In the genomic region with DNA sequence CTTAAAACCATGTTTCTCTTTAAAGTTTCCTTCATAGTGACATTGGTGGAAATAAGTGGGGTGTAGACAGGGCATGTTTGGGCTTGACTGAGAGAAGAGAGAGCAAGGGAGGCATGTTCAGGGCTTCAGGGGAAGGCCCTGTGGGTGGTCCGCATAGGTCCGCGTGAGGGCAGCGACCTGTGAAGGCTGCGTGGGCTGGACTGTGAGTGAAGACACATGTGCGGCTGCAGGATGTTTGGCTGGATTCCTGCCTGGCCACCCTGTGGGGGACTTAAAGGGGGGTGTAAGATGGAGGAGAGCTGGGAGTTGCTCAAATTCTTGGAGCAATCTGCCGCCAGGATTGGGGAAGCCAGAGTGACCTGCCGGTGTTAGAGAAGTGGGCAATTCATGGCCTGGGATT, we compare ENCODE assay signal across 1 cellular context.
TF ChIP-seq lines count a peak whose summit lies in the region.

No MANE protein-coding gene starts in this region.

TF ChIP-seq in GM12878, 131 proteins besides CTCF, POLR2A, EP300 and RAD21:
- TF ChIP-seq, protein P1, sequence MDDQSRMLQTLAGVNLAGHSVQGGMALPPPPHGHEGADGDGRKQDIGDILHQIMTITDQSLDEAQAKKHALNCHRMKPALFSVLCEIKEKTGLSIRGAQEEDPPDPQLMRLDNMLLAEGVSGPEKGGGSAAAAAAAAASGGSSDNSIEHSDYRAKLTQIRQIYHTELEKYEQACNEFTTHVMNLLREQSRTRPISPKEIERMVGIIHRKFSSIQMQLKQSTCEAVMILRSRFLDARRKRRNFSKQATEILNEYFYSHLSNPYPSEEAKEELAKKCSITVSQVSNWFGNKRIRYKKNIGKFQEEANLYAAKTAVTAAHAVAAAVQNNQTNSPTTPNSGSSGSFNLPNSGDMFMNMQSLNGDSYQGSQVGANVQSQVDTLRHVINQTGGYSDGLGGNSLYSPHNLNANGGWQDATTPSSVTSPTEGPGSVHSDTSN (IDR thresholded peaks at IDR 0.05; ENCODE audit: insufficient replicate concordance, low read depth, low read length), result no peak
- TF ChIP-seq PAX5 (IDR thresholded peaks at IDR 0.05; ENCODE audit: borderline replicate concordance, low read depth, low read length), result 0 out of 2 replicates have a peak, but pooled peaks have one; percentile 18
- no peak for TF ChIP-seq TAF1 (IDR thresholded peaks at IDR 0.05; ENCODE audit: borderline replicate concordance, low read depth, low read length)
- TF ChIP-seq, protein P2, sequence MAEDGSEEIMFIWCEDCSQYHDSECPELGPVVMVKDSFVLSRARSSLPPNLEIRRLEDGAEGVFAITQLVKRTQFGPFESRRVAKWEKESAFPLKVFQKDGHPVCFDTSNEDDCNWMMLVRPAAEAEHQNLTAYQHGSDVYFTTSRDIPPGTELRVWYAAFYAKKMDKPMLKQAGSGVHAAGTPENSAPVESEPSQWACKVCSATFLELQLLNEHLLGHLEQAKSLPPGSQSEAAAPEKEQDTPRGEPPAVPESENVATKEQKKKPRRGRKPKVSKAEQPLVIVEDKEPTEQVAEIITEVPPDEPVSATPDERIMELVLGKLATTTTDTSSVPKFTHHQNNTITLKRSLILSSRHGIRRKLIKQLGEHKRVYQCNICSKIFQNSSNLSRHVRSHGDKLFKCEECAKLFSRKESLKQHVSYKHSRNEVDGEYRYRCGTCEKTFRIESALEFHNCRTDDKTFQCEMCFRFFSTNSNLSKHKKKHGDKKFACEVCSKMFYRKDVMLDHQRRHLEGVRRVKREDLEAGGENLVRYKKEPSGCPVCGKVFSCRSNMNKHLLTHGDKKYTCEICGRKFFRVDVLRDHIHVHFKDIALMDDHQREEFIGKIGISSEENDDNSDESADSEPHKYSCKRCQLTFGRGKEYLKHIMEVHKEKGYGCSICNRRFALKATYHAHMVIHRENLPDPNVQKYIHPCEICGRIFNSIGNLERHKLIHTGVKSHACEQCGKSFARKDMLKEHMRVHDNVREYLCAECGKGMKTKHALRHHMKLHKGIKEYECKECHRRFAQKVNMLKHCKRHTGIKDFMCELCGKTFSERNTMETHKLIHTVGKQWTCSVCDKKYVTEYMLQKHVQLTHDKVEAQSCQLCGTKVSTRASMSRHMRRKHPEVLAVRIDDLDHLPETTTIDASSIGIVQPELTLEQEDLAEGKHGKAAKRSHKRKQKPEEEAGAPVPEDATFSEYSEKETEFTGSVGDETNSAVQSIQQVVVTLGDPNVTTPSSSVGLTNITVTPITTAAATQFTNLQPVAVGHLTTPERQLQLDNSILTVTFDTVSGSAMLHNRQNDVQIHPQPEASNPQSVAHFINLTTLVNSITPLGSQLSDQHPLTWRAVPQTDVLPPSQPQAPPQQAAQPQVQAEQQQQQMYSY (CRISPR knock-in tag; IDR thresholded peaks at IDR 0.05), result no peak
- no peak for TF ChIP-seq SREBF2 (IDR thresholded peaks at IDR 0.05; ENCODE audit: low read length)
- no peak for TF ChIP-seq BHLHE40 (IDR thresholded peaks at IDR 0.05; ENCODE audit: borderline replicate concordance in 1 of 2, low read depth in 2 of 2, low read length in 1 of 2)
- TF ChIP-seq STAT3 (IDR thresholded peaks at IDR 0.05; ENCODE audit: low read depth, low read length), result no peak
- TF ChIP-seq NRF1 (conservative IDR thresholded peaks at IDR 0.05; ENCODE audit: low read depth, low read length), result no peak
- no peak for TF ChIP-seq ZNF24 (IDR thresholded peaks at IDR 0.05)
- no peak for TF ChIP-seq CBX5 (IDR thresholded peaks at IDR 0.05; ENCODE audit: low read depth)
- peak; percentile 50; the same call in 1 of the 2 replicates for TF ChIP-seq RUNX3 (IDR thresholded peaks at IDR 0.05; ENCODE audit: low read length)
- no peak for TF ChIP-seq RBBP5 (conservative IDR thresholded peaks at IDR 0.05)
- TF ChIP-seq, protein P3, sequence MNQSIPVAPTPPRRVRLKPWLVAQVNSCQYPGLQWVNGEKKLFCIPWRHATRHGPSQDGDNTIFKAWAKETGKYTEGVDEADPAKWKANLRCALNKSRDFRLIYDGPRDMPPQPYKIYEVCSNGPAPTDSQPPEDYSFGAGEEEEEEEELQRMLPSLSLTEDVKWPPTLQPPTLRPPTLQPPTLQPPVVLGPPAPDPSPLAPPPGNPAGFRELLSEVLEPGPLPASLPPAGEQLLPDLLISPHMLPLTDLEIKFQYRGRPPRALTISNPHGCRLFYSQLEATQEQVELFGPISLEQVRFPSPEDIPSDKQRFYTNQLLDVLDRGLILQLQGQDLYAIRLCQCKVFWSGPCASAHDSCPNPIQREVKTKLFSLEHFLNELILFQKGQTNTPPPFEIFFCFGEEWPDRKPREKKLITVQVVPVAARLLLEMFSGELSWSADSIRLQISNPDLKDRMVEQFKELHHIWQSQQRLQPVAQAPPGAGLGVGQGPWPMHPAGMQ (IDR thresholded peaks at IDR 0.05; ENCODE audit: borderline replicate concordance), result no peak
- TF ChIP-seq CHD4 (IDR thresholded peaks at IDR 0.05), result no peak
- no peak for TF ChIP-seq ZZZ3 (IDR thresholded peaks at IDR 0.05; ENCODE audit: control insufficient read depth, insufficient read length, low read depth)
- peak; percentile 34; the same call in 1 of the 2 replicates for TF ChIP-seq CREM (IDR thresholded peaks at IDR 0.05; ENCODE audit: low read depth)
- no peak for TF ChIP-seq BMI1 (IDR thresholded peaks at IDR 0.05; ENCODE audit: borderline replicate concordance)
- TF ChIP-seq EGR1 (IDR thresholded peaks at IDR 0.05; ENCODE audit: borderline replicate concordance in 1 of 2, low read depth in 2 of 2, low read length in 2 of 2), result peak in 1 of 2 experiments; percentile 65; a peak in 1 of 3 replicates
- no peak for TF ChIP-seq SMAD1 (IDR thresholded peaks at IDR 0.05; ENCODE audit: low read depth, partially characterized antibody)
- no peak for TF ChIP-seq YBX1 (IDR thresholded peaks at IDR 0.05)
- 0 out of 2 replicates have a peak, but pooled peaks have one; percentile 27 for TF ChIP-seq EED (IDR thresholded peaks at IDR 0.05; ENCODE audit: low read depth)
- no peak for TF ChIP-seq IRF4 (IDR thresholded peaks at IDR 0.05; ENCODE audit: low read depth, low read length)
- TF ChIP-seq MYC (IDR thresholded peaks at IDR 0.05; ENCODE audit: insufficient read depth, insufficient read length, insufficient replicate concordance, low read length, severe bottlenecking), result no peak
- no peak for TF ChIP-seq TCF12 (IDR thresholded peaks at IDR 0.05; ENCODE audit: low read depth, low read length)
- TF ChIP-seq, protein P4, sequence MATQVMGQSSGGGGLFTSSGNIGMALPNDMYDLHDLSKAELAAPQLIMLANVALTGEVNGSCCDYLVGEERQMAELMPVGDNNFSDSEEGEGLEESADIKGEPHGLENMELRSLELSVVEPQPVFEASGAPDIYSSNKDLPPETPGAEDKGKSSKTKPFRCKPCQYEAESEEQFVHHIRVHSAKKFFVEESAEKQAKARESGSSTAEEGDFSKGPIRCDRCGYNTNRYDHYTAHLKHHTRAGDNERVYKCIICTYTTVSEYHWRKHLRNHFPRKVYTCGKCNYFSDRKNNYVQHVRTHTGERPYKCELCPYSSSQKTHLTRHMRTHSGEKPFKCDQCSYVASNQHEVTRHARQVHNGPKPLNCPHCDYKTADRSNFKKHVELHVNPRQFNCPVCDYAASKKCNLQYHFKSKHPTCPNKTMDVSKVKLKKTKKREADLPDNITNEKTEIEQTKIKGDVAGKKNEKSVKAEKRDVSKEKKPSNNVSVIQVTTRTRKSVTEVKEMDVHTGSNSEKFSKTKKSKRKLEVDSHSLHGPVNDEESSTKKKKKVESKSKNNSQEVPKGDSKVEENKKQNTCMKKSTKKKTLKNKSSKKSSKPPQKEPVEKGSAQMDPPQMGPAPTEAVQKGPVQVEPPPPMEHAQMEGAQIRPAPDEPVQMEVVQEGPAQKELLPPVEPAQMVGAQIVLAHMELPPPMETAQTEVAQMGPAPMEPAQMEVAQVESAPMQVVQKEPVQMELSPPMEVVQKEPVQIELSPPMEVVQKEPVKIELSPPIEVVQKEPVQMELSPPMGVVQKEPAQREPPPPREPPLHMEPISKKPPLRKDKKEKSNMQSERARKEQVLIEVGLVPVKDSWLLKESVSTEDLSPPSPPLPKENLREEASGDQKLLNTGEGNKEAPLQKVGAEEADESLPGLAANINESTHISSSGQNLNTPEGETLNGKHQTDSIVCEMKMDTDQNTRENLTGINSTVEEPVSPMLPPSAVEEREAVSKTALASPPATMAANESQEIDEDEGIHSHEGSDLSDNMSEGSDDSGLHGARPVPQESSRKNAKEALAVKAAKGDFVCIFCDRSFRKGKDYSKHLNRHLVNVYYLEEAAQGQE (IDR thresholded peaks at IDR 0.05; ENCODE audit: low read depth, low read length), result no peak
- TF ChIP-seq IKZF1 (conservative IDR thresholded peaks at IDR 0.05), result no peak
- TF ChIP-seq KDM1A (IDR thresholded peaks at IDR 0.05; ENCODE audit: borderline replicate concordance), result no peak
- no peak for TF ChIP-seq NR2C1 (IDR thresholded peaks at IDR 0.05)
- no peak for TF ChIP-seq GABPA (IDR thresholded peaks at IDR 0.05; ENCODE audit: low read depth)
- TF ChIP-seq, protein P5, sequence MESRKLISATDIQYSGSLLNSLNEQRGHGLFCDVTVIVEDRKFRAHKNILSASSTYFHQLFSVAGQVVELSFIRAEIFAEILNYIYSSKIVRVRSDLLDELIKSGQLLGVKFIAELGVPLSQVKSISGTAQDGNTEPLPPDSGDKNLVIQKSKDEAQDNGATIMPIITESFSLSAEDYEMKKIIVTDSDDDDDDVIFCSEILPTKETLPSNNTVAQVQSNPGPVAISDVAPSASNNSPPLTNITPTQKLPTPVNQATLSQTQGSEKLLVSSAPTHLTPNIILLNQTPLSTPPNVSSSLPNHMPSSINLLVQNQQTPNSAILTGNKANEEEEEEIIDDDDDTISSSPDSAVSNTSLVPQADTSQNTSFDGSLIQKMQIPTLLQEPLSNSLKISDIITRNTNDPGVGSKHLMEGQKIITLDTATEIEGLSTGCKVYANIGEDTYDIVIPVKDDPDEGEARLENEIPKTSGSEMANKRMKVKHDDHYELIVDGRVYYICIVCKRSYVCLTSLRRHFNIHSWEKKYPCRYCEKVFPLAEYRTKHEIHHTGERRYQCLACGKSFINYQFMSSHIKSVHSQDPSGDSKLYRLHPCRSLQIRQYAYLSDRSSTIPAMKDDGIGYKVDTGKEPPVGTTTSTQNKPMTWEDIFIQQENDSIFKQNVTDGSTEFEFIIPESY (IDR thresholded peaks at IDR 0.05), result peak; percentile 91
TF ChIP-seq in GM12878: peak in this region for 6.
